1 cellular context compared by ENCODE assay signal in genomic region chr1:24486296-24487065, GRCh38.
TF ChIP-seq lines count a peak whose summit lies in the region.

No MANE protein-coding gene starts in this region.

TF ChIP-seq in SK-N-SH treated with all-trans-retinoic acid at 6 μM for 48 hours, 23 proteins besides CTCF, POLR2A, EP300 and RAD21 (continued from another document):
- TF ChIP-seq CREB5 (CRISPR knock-in tag; IDR thresholded peaks at IDR 0.05; ENCODE audit: low read depth) (no peak), ZNF565 (CRISPR knock-in tag; conservative IDR thresholded peaks at IDR 0.05; ENCODE audit: low read depth) (no peak), SNAI2 (CRISPR knock-in tag; IDR thresholded peaks at IDR 0.05) (no peak), POU6F1 (CRISPR knock-in tag; IDR thresholded peaks at IDR 0.05; ENCODE audit: borderline replicate concordance, low read depth) (no peak), TOX (CRISPR knock-in tag; IDR thresholded peaks at IDR 0.05; ENCODE audit: borderline replicate concordance) (no peak), ZC3H10 (CRISPR knock-in tag; IDR thresholded peaks at IDR 0.05) (no peak), TCF4 (CRISPR knock-in tag; IDR thresholded peaks at IDR 0.05; ENCODE audit: borderline replicate concordance) (no peak)
